In genomic region chr3:86774082-86774691, GRCh38 we compare ENCODE assay signal across 1 cellular context.
TF ChIP-seq lines count a peak whose summit lies in the region.

No MANE protein-coding gene starts in this region.

TF ChIP-seq in GM23338, 12 proteins besides CTCF, POLR2A, EP300 and RAD21:
- TF ChIP-seq ZNF462 (CRISPR knock-in tag; IDR thresholded peaks at IDR 0.05): no peak
- TF ChIP-seq, protein P1, sequence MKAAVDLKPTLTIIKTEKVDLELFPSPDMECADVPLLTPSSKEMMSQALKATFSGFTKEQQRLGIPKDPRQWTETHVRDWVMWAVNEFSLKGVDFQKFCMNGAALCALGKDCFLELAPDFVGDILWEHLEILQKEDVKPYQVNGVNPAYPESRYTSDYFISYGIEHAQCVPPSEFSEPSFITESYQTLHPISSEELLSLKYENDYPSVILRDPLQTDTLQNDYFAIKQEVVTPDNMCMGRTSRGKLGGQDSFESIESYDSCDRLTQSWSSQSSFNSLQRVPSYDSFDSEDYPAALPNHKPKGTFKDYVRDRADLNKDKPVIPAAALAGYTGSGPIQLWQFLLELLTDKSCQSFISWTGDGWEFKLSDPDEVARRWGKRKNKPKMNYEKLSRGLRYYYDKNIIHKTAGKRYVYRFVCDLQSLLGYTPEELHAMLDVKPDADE (IDR thresholded peaks at IDR 0.05): no peak
- no peak for TF ChIP-seq NANOG (IDR thresholded peaks at IDR 0.05; ENCODE audit: borderline replicate concordance)
- no peak for TF ChIP-seq ZNF331 (CRISPR knock-in tag; IDR thresholded peaks at IDR 0.05; ENCODE audit: low read depth)
- TF ChIP-seq ZNF114 (CRISPR knock-in tag; IDR thresholded peaks at IDR 0.05): no peak
- no peak for TF ChIP-seq JUNB (IDR thresholded peaks at IDR 0.05; ENCODE audit: unreplicated experiment)
- TF ChIP-seq STAT1 (IDR thresholded peaks at IDR 0.05; ENCODE audit: unreplicated experiment): no peak
- no peak for TF ChIP-seq POLR2AphosphoS5 (IDR thresholded peaks at IDR 0.05; ENCODE audit: low read depth)
- no peak for TF ChIP-seq EZH2phosphoT487 (IDR thresholded peaks at IDR 0.05; ENCODE audit: unreplicated experiment)
- no peak for TF ChIP-seq CREB1 (CRISPR knock-in tag; IDR thresholded peaks at IDR 0.05; ENCODE audit: low read depth)
- no peak for TF ChIP-seq EZH2 (IDR thresholded peaks at IDR 0.05; ENCODE audit: low read depth, unreplicated experiment)
- TF ChIP-seq, protein P2, sequence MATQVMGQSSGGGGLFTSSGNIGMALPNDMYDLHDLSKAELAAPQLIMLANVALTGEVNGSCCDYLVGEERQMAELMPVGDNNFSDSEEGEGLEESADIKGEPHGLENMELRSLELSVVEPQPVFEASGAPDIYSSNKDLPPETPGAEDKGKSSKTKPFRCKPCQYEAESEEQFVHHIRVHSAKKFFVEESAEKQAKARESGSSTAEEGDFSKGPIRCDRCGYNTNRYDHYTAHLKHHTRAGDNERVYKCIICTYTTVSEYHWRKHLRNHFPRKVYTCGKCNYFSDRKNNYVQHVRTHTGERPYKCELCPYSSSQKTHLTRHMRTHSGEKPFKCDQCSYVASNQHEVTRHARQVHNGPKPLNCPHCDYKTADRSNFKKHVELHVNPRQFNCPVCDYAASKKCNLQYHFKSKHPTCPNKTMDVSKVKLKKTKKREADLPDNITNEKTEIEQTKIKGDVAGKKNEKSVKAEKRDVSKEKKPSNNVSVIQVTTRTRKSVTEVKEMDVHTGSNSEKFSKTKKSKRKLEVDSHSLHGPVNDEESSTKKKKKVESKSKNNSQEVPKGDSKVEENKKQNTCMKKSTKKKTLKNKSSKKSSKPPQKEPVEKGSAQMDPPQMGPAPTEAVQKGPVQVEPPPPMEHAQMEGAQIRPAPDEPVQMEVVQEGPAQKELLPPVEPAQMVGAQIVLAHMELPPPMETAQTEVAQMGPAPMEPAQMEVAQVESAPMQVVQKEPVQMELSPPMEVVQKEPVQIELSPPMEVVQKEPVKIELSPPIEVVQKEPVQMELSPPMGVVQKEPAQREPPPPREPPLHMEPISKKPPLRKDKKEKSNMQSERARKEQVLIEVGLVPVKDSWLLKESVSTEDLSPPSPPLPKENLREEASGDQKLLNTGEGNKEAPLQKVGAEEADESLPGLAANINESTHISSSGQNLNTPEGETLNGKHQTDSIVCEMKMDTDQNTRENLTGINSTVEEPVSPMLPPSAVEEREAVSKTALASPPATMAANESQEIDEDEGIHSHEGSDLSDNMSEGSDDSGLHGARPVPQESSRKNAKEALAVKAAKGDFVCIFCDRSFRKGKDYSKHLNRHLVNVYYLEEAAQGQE (IDR thresholded peaks at IDR 0.05; ENCODE audit: unreplicated experiment): no peak
